ENCODE assay signal across 8 cellular contexts in genomic region chr5:97838214-97838613, GRCh38.
DNase-seq lines count a peak whose midpoint lies in the region; ATAC-seq and TF ChIP-seq lines count a peak whose summit lies in the region.

No MANE protein-coding gene starts in this region.

- TF ChIP-seq POLR2A in transverse colon (IDR thresholded peaks at IDR 0.05): no peak

- TF ChIP-seq CTCF in A673 (conservative IDR thresholded peaks at IDR 0.05; ENCODE audit: low read depth, low read length): no peak
- no peak for TF ChIP-seq CTCF in mucosa of descending colon (IDR thresholded peaks at IDR 0.05)
- TF ChIP-seq CTCF in transverse colon (IDR thresholded peaks at IDR 0.05): no peak

- H3K4me3 ChIP-seq in A673 (ENCODE audit: low read depth, low read length, poor library complexity, severe bottlenecking) (no peak overlapping the region), SK-N-MC (no peak overlapping the region; the same call in 1 of the 2 replicates), mucosa of descending colon (no peak overlapping the region), transverse colon (no peak overlapping the region)

- peaks cover 20% of the 10 kb centered on the region for H3K4me1 ChIP-seq in A673 (ENCODE audit: insufficient read depth, low read length, poor library complexity, severe bottlenecking)
- H3K4me1 ChIP-seq in mucosa of descending colon (ENCODE audit: low read depth): peaks cover 4% of the 10 kb centered on the region
- peaks cover 0 to 9% (median 2%) of the 10 kb centered on the region in 4 donors for H3K4me1 ChIP-seq in transverse colon

- ATAC-seq in GM19043 (IDR thresholded peaks at IDR 0.05; ENCODE audit: low read depth, unreplicated experiment) (peak; percentile 94), HG03103 (IDR thresholded peaks at IDR 0.05; ENCODE audit: low read depth, unreplicated experiment) (peak; percentile 89), mucosa of descending colon (peak; percentile 45)

- CTCF ChIA-PET in A673 (lab: Charles Lee): no interaction called here

- POLR2A ChIA-PET in A673 (lab: Charles Lee; ENCODE audit: low non-redundant PET): no interaction called here

- H3K9ac ChIP-seq in SK-N-MC (ENCODE audit: insufficient read length): no peak overlapping the region

- DNase-seq in A673 (ENCODE audit: low spot score) (peak; percentile 89), SK-N-MC (ENCODE audit: low read depth, low spot score) (peak; percentile 30), mucosa of descending colon (no peak), transverse colon (no peak), NCI-H187 (lab: John Stamatoyannopoulos, UW) (no peak)
- no peak for DNase-seq in central memory CD4-positive, alpha-beta T cell

- in situ Hi-C loops in transverse colon (cut with MboI; ENCODE audit: low pct_ligation_motif_present in 1 of 4, low pct_unique_long_range_greater_than_20kb in 1 of 4, low sequenced_read_pairs in 3 of 4): no loop called here

- H3K27ac ChIP-seq in A673 (ENCODE audit: low read depth, low read length, poor library complexity, severe bottlenecking) (peak overlapping the region; percentile 23), SK-N-MC (peak overlapping the region; percentile 92; the same call in 1 of the 2 replicates), transverse colon (no peak overlapping the region)

- intact Hi-C loops in A673 (cut with micrococcal nuclease; ENCODE audit: unreplicated experiment) (no loop called here), mucosa of descending colon (cut with DNase I, micrococcal nuclease) (no loop called here), transverse colon (cut with DNase I; ENCODE audit: low total_unique reads) (no loop called here)

- WGBS in transverse colon (ENCODE audit: low coverage in 1 of 2), 2 donors: 0% methylated on average over 1 of the region's 1 CpG

- no peaks in the 10 kb centered on the region for H3K27me3 ChIP-seq in A673 (replicated peaks; ENCODE audit: insufficient read depth, low read depth, low read length, poor library complexity)
- H3K27me3 ChIP-seq in transverse colon: no peaks in the 10 kb centered on the region

- no TSS peak for BruUV-seq in A673 (replicated peaks; lab: Mats Ljungman, UMichigan)

- no peak for TF ChIP-seq EP300 in transverse colon (IDR thresholded peaks at IDR 0.05; ENCODE audit: low read depth)

- H3K36me3 ChIP-seq in A673 (ENCODE audit: insufficient read depth, low read length, poor library complexity, severe bottlenecking) (no peaks in the 10 kb centered on the region), SK-N-MC (ENCODE audit: insufficient read depth, low read length) (no peaks in the 10 kb centered on the region), mucosa of descending colon (ENCODE audit: low read depth) (no peaks in the 10 kb centered on the region), transverse colon (no peaks in the 10 kb centered on the region)

- H3K9me3 ChIP-seq in A673 (ENCODE audit: low read depth, low read length, poor library complexity, severe bottlenecking): no peaks in the 10 kb centered on the region
- H3K9me3 ChIP-seq in SK-N-MC (ENCODE audit: low read depth, low read length): no peaks in the 10 kb centered on the region
- H3K9me3 ChIP-seq in mucosa of descending colon: no peaks in the 10 kb centered on the region
- no peaks in the 10 kb centered on the region for H3K9me3 ChIP-seq in transverse colon

Comparison
In these comparisons a context has a peak if more than half of its experiments do, and no peak if none do; other contexts are left out.
1. DNase-seq: peak in A673 (single experiment) and SK-N-MC (single experiment); none in mucosa of descending colon (0 of 3), central memory CD4-positive, alpha-beta T cell (single experiment), transverse colon (single experiment) and NCI-H187 (0 of 2).
2. H3K27ac ChIP-seq: peak in A673 (single experiment) and SK-N-MC (single experiment); none in transverse colon (0 of 4).
3. Peak in every context shown above with its lines, with median percentiles within 50 percentile points of each other: ATAC-seq.